In the genomic region with DNA sequence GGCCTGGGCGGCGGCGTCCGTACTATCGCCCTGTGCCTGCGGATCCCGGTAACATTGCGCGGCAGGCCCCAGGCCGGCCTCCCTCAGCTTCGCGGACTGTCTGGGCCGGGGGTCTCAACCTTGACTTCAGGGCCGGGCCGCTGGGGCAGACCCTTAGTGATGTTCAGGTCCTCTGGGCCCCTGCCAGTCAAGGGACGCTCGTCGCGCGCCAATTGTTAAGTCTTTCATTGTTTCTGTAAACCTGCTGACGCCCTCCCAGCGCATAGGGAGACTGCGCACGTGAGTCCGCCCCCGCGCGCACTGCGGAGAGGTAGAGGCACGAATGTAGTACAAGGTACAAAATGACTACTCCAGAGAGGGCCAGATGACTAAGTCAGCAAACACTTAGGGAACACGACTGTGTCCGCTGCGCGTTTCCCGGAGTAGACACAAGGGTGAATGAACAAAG, we compare ENCODE assay signal across 8 cellular contexts. TPM values are rescaled to one million over a fixed set of nuclear protein-coding genes. Genes with fewer than 3 reads are reported as not detected.
A peak's percentile ranks its signal among the peaks of the same experiment; 100 is the strongest.
DNase-seq lines count a peak whose midpoint lies in the region; ATAC-seq and TF ChIP-seq lines count a peak whose summit lies in the region.

No MANE protein-coding gene starts in this region.

- no peaks in the 10 kb centered on the region for H3K27me3 Mint-ChIP-seq in progenitor cell of endocrine pancreas

- no peaks in the 10 kb centered on the region for H3K9me3 Mint-ChIP-seq in activated naive CD4-positive, alpha-beta T cell treated with anti-CD3 and anti-CD28 coated beads, Interleukin-2, amount 50 U/mL, for 72 hours
- no peaks in the 10 kb centered on the region for H3K9me3 Mint-ChIP-seq in progenitor cell of endocrine pancreas (ENCODE audit: low read depth)

- H3K27ac ChIP-seq in OCI-LY3 (ENCODE audit: low read length), result no peak overlapping the region
- peak overlapping the region; percentile 86 to 97 (median 92) for H3K27ac ChIP-seq in heart right ventricle

- DNase-seq in NCI-H510A treated with DMSO at 0.1 percent for 48 hours (lab: John Stamatoyannopoulos, UW) (peak; percentile 47), NCI-H510A (lab: John Stamatoyannopoulos, UW) (no peak), heart right ventricle (peak; percentile 40 to 44), progenitor cell of endocrine pancreas (ENCODE audit: low spot score, unreplicated experiment) (no peak), iPS-NIHi7 (ENCODE audit: extremely low spot score) (no peak)
- peak; percentile 66 to 82 for DNase-seq in activated naive CD4-positive, alpha-beta T cell treated with anti-CD3 and anti-CD28 coated beads, Interleukin-2, amount 50 U/mL, for 72 hours (ENCODE audit: low spot score in 2 of 2)

- peaks cover 14% of the 10 kb centered on the region for H3K36me3 ChIP-seq in OCI-LY3 (replicated peaks; ENCODE audit: low read depth, low read length)
- no peaks in the 10 kb centered on the region for H3K36me3 ChIP-seq in heart right ventricle

- peaks cover 5 to 6% of the 10 kb centered on the region in 2 donors for H3K36me3 Mint-ChIP-seq in activated naive CD4-positive, alpha-beta T cell treated with anti-CD3 and anti-CD28 coated beads, Interleukin-2, amount 50 U/mL, for 72 hours
- H3K36me3 Mint-ChIP-seq in progenitor cell of endocrine pancreas (ENCODE audit: insufficient read depth), result peaks cover 1% of the 10 kb centered on the region

- H3K9ac ChIP-seq in OCI-LY3 (ENCODE audit: low read length), result peak overlapping the region; percentile 40; the same call in 1 of the 2 replicates

- ATAC-seq in HG03045 (IDR thresholded peaks at IDR 0.05; ENCODE audit: unreplicated experiment), result peak; percentile 29
- ATAC-seq in activated naive CD4-positive, alpha-beta T cell treated with anti-CD3 and anti-CD28 coated beads, Interleukin-2, amount 50 U/mL, for 72 hours, result peak; percentile 71 to 82
- peak in 7 of 8 donors; percentile 32 to 70 (median 39) for ATAC-seq in heart right ventricle

- TF ChIP-seq CTCF in OCI-LY3 (IDR thresholded peaks at IDR 0.05; ENCODE audit: low read depth, low read length) (no peak), heart right ventricle (IDR thresholded peaks at IDR 0.05) (no peak), progenitor cell of endocrine pancreas (IDR thresholded peaks at IDR 0.05; ENCODE audit: unreplicated experiment) (no peak)

- peaks cover 7% of the 10 kb centered on the region for H3K4me1 Mint-ChIP-seq in progenitor cell of endocrine pancreas (ENCODE audit: low read depth)

- H3K9me3 ChIP-seq in OCI-LY3 (ENCODE audit: insufficient read depth, low read length) (no peaks in the 10 kb centered on the region), heart right ventricle (no peaks in the 10 kb centered on the region)

- peak overlapping the region; percentile 92 for H2AFZ ChIP-seq in OCI-LY3 (ENCODE audit: low read depth, low read length)

- H3K27me3 ChIP-seq in OCI-LY3 (ENCODE audit: low read depth, low read length) (0 out of 2 replicates have a peak, but pooled peaks cover under 1% of the 10 kb centered on the region), heart right ventricle (no peaks in the 10 kb centered on the region)

- peak overlapping the region; percentile 90 for H3K4me3 Mint-ChIP-seq in progenitor cell of endocrine pancreas (ENCODE audit: low read depth)

- H3K4me3 ChIP-seq in OCI-LY3 (ENCODE audit: low read length), result peak overlapping the region; percentile 81
- peak overlapping the region; percentile 58 to 87 (median 74) for H3K4me3 ChIP-seq in heart right ventricle

- WGBS in heart right ventricle, 2 donors, result 8% methylated on average over 35 of the region's 35 CpGs

- H3K4me1 ChIP-seq in OCI-LY3 (ENCODE audit: low read length) (peaks cover 25% of the 10 kb centered on the region), heart right ventricle (peaks cover 6 to 49% (median 30%) of the 10 kb centered on the region in 9 donors)

- peak overlapping the region; percentile 69 for H3K4me2 ChIP-seq in OCI-LY3 (ENCODE audit: low read length)

- peaks cover 45% of the 10 kb centered on the region for H3K79me2 ChIP-seq in OCI-LY3 (ENCODE audit: low read length)

- H3K27ac Mint-ChIP-seq in activated naive CD4-positive, alpha-beta T cell treated with anti-CD3 and anti-CD28 coated beads, Interleukin-2, amount 50 U/mL, for 72 hours, result peak overlapping the region; percentile 52 to 80
- H3K27ac Mint-ChIP-seq in progenitor cell of endocrine pancreas, result peak overlapping the region; percentile 97

- peaks cover 22% of the 10 kb centered on the region for H4K20me1 ChIP-seq in OCI-LY3 (ENCODE audit: insufficient read depth, low read length)

- intact Hi-C loops in heart right ventricle (cut with DNase I), result loop anchor here in 5 of 10 donors (1.0 to 10.0 kb wide), 5 partner anchors 12 to 75 kb away; partner anchors contain the start of genes TMEM121B (in 4 of the 5) and IL17RA (in 2 of the 5)

RNA-seq across cellular contexts. Expression of gene HDHD5, which starts 0.5 kb away (rescaled TPM):
- total RNA-seq in activated naive CD4-positive, alpha-beta T cell treated with anti-CD3 and anti-CD28 coated beads, Interleukin-2, amount 50 U/mL, for 72 hours, result 10 to 100 TPM; 22.0 to 71.3 TPM
- total RNA-seq in heart right ventricle, result 10 to 100 TPM; 42.8 to 59.2 (median 50.3) TPM
- polyA plus RNA-seq in heart right ventricle, result 10 to 100 TPM; 23.6 to 60.4 TPM
- total RNA-seq in progenitor cell of endocrine pancreas, result 39.7 and 40.4 TPM in 2 replicates

RNA-seq across cellular contexts. Expression of gene TMEM121B, which starts 38.4 kb away (rescaled TPM):
- under 1 TPM; 0.05 to 0.10 TPM for total RNA-seq in activated naive CD4-positive, alpha-beta T cell treated with anti-CD3 and anti-CD28 coated beads, Interleukin-2, amount 50 U/mL, for 72 hours
- total RNA-seq in heart right ventricle (1 to 10 TPM; 1.2 to 3.3 (median 1.9) TPM), progenitor cell of endocrine pancreas (4.7 and 5.0 TPM in 2 replicates)
- 1 to 10 TPM in 1 of 2 donors, under 1 TPM in 1; 0.41 to 1.2 TPM for polyA plus RNA-seq in heart right ventricle

RNA-seq across cellular contexts. Expression of gene ADA2, which starts 59.7 kb away (rescaled TPM):
- 1 to 10 TPM; 2.4 to 5.6 TPM for total RNA-seq in activated naive CD4-positive, alpha-beta T cell treated with anti-CD3 and anti-CD28 coated beads, Interleukin-2, amount 50 U/mL, for 72 hours
- 100 to 1,000 TPM in 3 of 10 donors, 10 to 100 TPM in 7; 18.1 to 126 (median 78.2) TPM for total RNA-seq in heart right ventricle
- polyA plus RNA-seq in heart right ventricle, result 10 to 100 TPM; 11.0 to 11.8 TPM
- 88.9 and 89.2 TPM in 2 replicates for total RNA-seq in progenitor cell of endocrine pancreas

Comparison
In these comparisons a context has a peak if more than half of its experiments do, and no peak if none do; other contexts are left out.
1. DNase-seq: peak in NCI-H510A treated with DMSO at 0.1 percent for 48 hours (single experiment), activated naive CD4-positive, alpha-beta T cell treated with anti-CD3 and anti-CD28 coated beads, Interleukin-2, amount 50 U/mL, for 72 hours (2 of 2) and heart right ventricle (2 of 2); none in NCI-H510A (single experiment), progenitor cell of endocrine pancreas (single experiment) and iPS-NIHi7 (single experiment).
2. Peak in every context shown above with its lines, with median percentiles within 50 percentile points of each other: ATAC-seq.